In genomic region chr15:84192982-84193381, GRCh38 we compare ENCODE assay signal across 1 cellular context. TPM values are rescaled to one million over a fixed set of nuclear protein-coding genes. Genes with fewer than 3 reads are reported as not detected.
"Had no signal": no experiment of that assay in that cellular context is flagged by ENCODE, and none has a peak within 500 bp of the region (broad histone marks: within the 10 kb centered on the region; RNA-seq: fewer than 3 reads in every experiment).

No MANE protein-coding gene starts in this region.

RNA-seq across cellular contexts. Expression of gene GOLGA6L4, which starts 42.6 kb away (rescaled TPM):
- total RNA-seq: ascending aorta had no signal
